ENCODE assay signal across 19 cellular contexts in genomic region chr2:74197049-74197448, GRCh38. TPM values are rescaled to one million over a fixed set of nuclear protein-coding genes. Genes with fewer than 3 reads are reported as not detected.
A peak's percentile ranks its signal among the peaks of the same experiment; 100 is the strongest.
DNase-seq lines count a peak whose midpoint lies in the region; ATAC-seq and TF ChIP-seq lines count a peak whose summit lies in the region.
"Had no signal": no experiment of that assay in that cellular context is flagged by ENCODE, and none has a peak within 500 bp of the region (broad histone marks: within the 10 kb centered on the region; RNA-seq: fewer than 3 reads in every experiment).

No MANE protein-coding gene starts in this region.

- H3K27ac Mint-ChIP-seq in activated naive CD4-positive, alpha-beta T cell treated with anti-CD3 and anti-CD28 coated beads, Interleukin-2, amount 50 U/mL, for 72 hours, result peak overlapping the region; percentile 29 to 97
- peak overlapping the region; percentile 100 for H3K27ac Mint-ChIP-seq in activated naive CD8-positive, alpha-beta T cell treated with anti-CD3 and anti-CD28 coated beads, Interleukin-2, amount 50 U/mL, for 24 hours
- H3K27ac Mint-ChIP-seq: mesothelial cell of epicardium had no signal

- H3K4me3 Mint-ChIP-seq in activated naive CD8-positive, alpha-beta T cell treated with anti-CD3 and anti-CD28 coated beads, Interleukin-2, amount 50 U/mL, for 24 hours, result peak overlapping the region; percentile 2

- H3K4me1 ChIP-seq in prostate gland (replicated peaks), result peaks cover 4% of the 10 kb centered on the region

- H3K27me3 Mint-ChIP-seq in activated naive CD8-positive, alpha-beta T cell treated with anti-CD3 and anti-CD28 coated beads, Interleukin-2, amount 50 U/mL, for 24 hours, result no peaks in the 10 kb centered on the region

- H3K9me3 Mint-ChIP-seq in activated naive CD4-positive, alpha-beta T cell treated with anti-CD3 and anti-CD28 coated beads, Interleukin-2, amount 50 U/mL, for 72 hours, result peaks cover 3 to 5% of the 10 kb centered on the region in 2 donors
- H3K9me3 Mint-ChIP-seq in activated naive CD8-positive, alpha-beta T cell treated with anti-CD3 and anti-CD28 coated beads, Interleukin-2, amount 50 U/mL, for 24 hours, result no peaks in the 10 kb centered on the region
- H3K9me3 Mint-ChIP-seq: mesothelial cell of epicardium had no signal

- H3K4me1 Mint-ChIP-seq in activated naive CD8-positive, alpha-beta T cell treated with anti-CD3 and anti-CD28 coated beads, Interleukin-2, amount 50 U/mL, for 24 hours, result peaks cover 40% of the 10 kb centered on the region

- H3K36me3 Mint-ChIP-seq in activated naive CD4-positive, alpha-beta T cell treated with anti-CD3 and anti-CD28 coated beads, Interleukin-2, amount 50 U/mL, for 72 hours, result peaks cover 29 to 43% of the 10 kb centered on the region in 2 donors
- peaks cover 30% of the 10 kb centered on the region for H3K36me3 Mint-ChIP-seq in activated naive CD8-positive, alpha-beta T cell treated with anti-CD3 and anti-CD28 coated beads, Interleukin-2, amount 50 U/mL, for 24 hours (ENCODE audit: low read depth)
- H3K36me3 Mint-ChIP-seq: mesothelial cell of epicardium had no signal

- no peak for TF ChIP-seq CTCF in prostate gland (IDR thresholded peaks at IDR 0.05)

- intact Hi-C loops in prostate gland (cut with DNase I), result no loop called here

- 20% methylated on average over 4 of the region's 4 CpGs for WGBS in prostate gland

- H3K27me3 ChIP-seq in prostate gland (replicated peaks; ENCODE audit: insufficient read depth), result no peaks in the 10 kb centered on the region
- H3K27me3 ChIP-seq: neutrophil had no signal

- ATAC-seq in activated naive CD4-positive, alpha-beta T cell treated with anti-CD3 and anti-CD28 coated beads, Interleukin-2, amount 50 U/mL, for 72 hours, result no peak
- no peak for ATAC-seq in activated naive CD8-positive, alpha-beta T cell treated with anti-CD3 and anti-CD28 coated beads, Interleukin-2, amount 50 U/mL, for 24 hours
- no peak for ATAC-seq in GM21360 (IDR thresholded peaks at IDR 0.05; ENCODE audit: unreplicated experiment)
- ATAC-seq: left lobe of liver, Right ventricle myocardium inferior had no signal

- peaks cover 13% of the 10 kb centered on the region for H3K36me3 ChIP-seq in KOPT-K1 (ENCODE audit: insufficient read depth, low read length)
- H3K36me3 ChIP-seq in prostate gland, result no peaks in the 10 kb centered on the region
- H3K36me3 ChIP-seq: neutrophil, thoracic aorta had no signal

- H3K4me3 ChIP-seq in prostate gland, result no peak overlapping the region

- H3K27ac ChIP-seq in KOPT-K1 (ENCODE audit: low read depth, low read length, poor library complexity, severe bottlenecking) (peak overlapping the region; percentile 1), prostate gland (peak overlapping the region; percentile 21 to 38)
- H3K27ac ChIP-seq: neutrophil had no signal

- no peak for TF ChIP-seq POLR2A in prostate gland (IDR thresholded peaks at IDR 0.05)

- no peak for DNase-seq in activated naive CD4-positive, alpha-beta T cell treated with anti-CD3 and anti-CD28 coated beads, Interleukin-2, amount 50 U/mL, for 72 hours (ENCODE audit: low spot score in 2 of 2)
- no peak for DNase-seq in activated naive CD4-positive, alpha-beta T cell (lab: John Stamatoyannopoulos, UW)
- no peak for DNase-seq in activated naive CD8-positive, alpha-beta T cell treated with anti-CD3 and anti-CD28 coated beads, Interleukin-2, amount 50 U/mL, for 24 hours
- no peak for DNase-seq in prostate gland (ENCODE audit: low spot score)
- DNase-seq in GM03348 (ENCODE audit: low spot score), result no peak
- no peak for DNase-seq in activated T-cell treated with anti-CD3 and anti-CD28 coated beads, Interleukin-2, amount 50 U/mL, for 1 hour
- DNase-seq: activated effector memory CD4-positive, alpha-beta T cell treated with anti-CD3 and anti-CD28 coated beads, Interleukin-2, amount 50 U/mL, for 16 hours; effector memory CD4-positive, alpha-beta T cell; NCI-H1105 treated with DMSO at 0.1 percent for 48 hours; NCI-H2107; NCI-H524; stimulated activated CD4-positive, alpha-beta T cell treated with anti-CD3 and anti-CD28 coated beads, Interleukin-12 subunit alpha, Interleukin-12 subunit beta, amount 100 ng/mL, for 4 hours had no signal

- H3K9me3 ChIP-seq in KOPT-K1 (ENCODE audit: insufficient read depth, low read length, poor library complexity, severe bottlenecking) (peaks cover 1% of the 10 kb centered on the region), prostate gland (no peaks in the 10 kb centered on the region)
- H3K9me3 ChIP-seq: neutrophil, thoracic aorta had no signal

RNA-seq across cellular contexts. Expression of gene MTHFD2, which starts 1.4 kb away (rescaled TPM):
- total RNA-seq in activated naive CD4-positive, alpha-beta T cell treated with anti-CD3 and anti-CD28 coated beads, Interleukin-2, amount 50 U/mL, for 72 hours, result 100 to 1,000 TPM; 413 to 484 TPM
- total RNA-seq in prostate gland, result 10 to 100 TPM; 16.9 to 25.6 TPM

RNA-seq across cellular contexts. Expression of gene MOB1A, which starts 18.4 kb away (rescaled TPM):
- total RNA-seq in activated naive CD4-positive, alpha-beta T cell treated with anti-CD3 and anti-CD28 coated beads, Interleukin-2, amount 50 U/mL, for 72 hours, result 100 to 1,000 TPM; 151 to 173 TPM
- 10 to 100 TPM; 71.3 to 72.0 TPM for total RNA-seq in prostate gland

RNA-seq across cellular contexts. Expression of gene BOLA3, which starts 49.3 kb away (rescaled TPM):
- total RNA-seq in activated naive CD4-positive, alpha-beta T cell treated with anti-CD3 and anti-CD28 coated beads, Interleukin-2, amount 50 U/mL, for 72 hours, result 10 to 100 TPM; 15.8 to 96.7 TPM
- total RNA-seq in prostate gland, result 10 to 100 TPM; 50.0 to 77.5 TPM

Comparison
In these comparisons a context has a peak if more than half of its experiments do, and no peak if none do; other contexts are left out.
1. RNA of gene MTHFD2, which starts 1.4 kb away (total RNA-seq): 413 to 484 TPM in activated naive CD4-positive, alpha-beta T cell treated with anti-CD3 and anti-CD28 coated beads, Interleukin-2, amount 50 U/mL, for 72 hours; 16.9 to 25.6 TPM in prostate gland; every median in the first group is over 10 times any median in the second.